Comparison of ENCODE assay signal across 8 cellular contexts in the genomic region with DNA sequence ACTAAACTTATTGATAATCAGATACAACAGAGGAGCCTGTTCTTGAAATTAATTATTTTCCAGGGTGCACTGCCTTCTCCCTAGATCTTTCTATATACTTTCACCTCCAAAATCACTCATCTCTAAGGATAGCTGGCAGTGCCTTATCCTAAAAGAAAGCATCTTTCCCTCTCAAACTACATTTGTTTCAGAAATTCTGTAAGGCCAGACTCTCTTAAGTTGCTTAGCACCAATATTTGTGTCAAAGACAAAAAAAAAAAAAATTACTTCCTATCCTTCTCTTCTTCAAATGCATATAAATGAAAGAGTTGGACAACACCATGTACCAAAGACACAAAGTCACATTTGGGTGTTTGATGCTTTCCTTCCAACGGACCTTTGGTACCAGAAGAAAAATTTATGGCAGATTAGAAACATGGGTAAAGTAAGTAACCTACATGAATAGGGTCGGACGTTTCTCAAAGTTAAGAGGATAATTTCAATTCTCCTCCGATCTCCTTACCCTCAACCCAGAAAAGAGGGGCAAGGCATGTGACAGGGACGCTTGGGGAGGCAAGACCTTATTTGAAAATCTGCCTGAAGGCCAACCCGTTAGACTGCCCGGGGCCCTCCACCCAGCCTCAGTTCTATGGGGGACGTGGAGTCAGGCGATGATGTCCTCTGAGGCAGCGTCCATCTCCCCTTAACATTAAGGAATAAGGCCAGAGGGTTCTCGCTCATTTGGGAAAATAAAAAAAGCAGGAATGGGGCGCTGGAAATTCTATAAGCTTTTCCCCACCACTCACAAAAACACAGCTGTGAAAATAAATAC.
A peak's percentile ranks its signal among the peaks of the same experiment; 100 is the strongest.
DNase-seq lines count a peak whose midpoint lies in the region; ATAC-seq and TF ChIP-seq lines count a peak whose summit lies in the region.

No MANE protein-coding gene starts in this region.

- peak overlapping the region; percentile 95 to 100 (median 98) for H3K4me3 Mint-ChIP-seq in CD8-positive, alpha-beta memory T cell
- H3K4me3 Mint-ChIP-seq in nephron = peak overlapping the region; percentile 88 to 91 (median 90)

- no peaks in the 10 kb centered on the region for H3K9me3 ChIP-seq in CD8-positive, alpha-beta memory T cell (ENCODE audit: low read length)

- H3K9me3 Mint-ChIP-seq in CD8-positive, alpha-beta memory T cell = no peaks in the 10 kb centered on the region
- no peaks in the 10 kb centered on the region for H3K9me3 Mint-ChIP-seq in nephron

- peaks cover 34% of the 10 kb centered on the region for H3K36me3 ChIP-seq in CD8-positive, alpha-beta memory T cell (ENCODE audit: insufficient read depth, low read length)

- no peaks in the 10 kb centered on the region for H3K27me3 ChIP-seq in CD8-positive, alpha-beta memory T cell (ENCODE audit: insufficient read depth, low read length, poor library complexity, severe bottlenecking)

- peaks cover 28% of the 10 kb centered on the region for H3K4me1 ChIP-seq in CD8-positive, alpha-beta memory T cell (ENCODE audit: insufficient read depth, low read length)

- peaks cover 44 to 65% (median 50%) of the 10 kb centered on the region in 3 donors for H3K36me3 Mint-ChIP-seq in CD8-positive, alpha-beta memory T cell
- no peaks in the 10 kb centered on the region for H3K36me3 Mint-ChIP-seq in nephron (ENCODE audit: low read depth)

- CTCF ChIA-PET in CD8-positive, alpha-beta memory T cell (lab: Charles Lee) = interaction anchor here (0.7 to 6.2 kb wide), 14 partner anchors 8 to 338 kb away, joined by 3 to 82 read pairs (median 4); no protein-coding TSS in a partner anchor

- TF ChIP-seq CTCF in nephron (IDR thresholded peaks at IDR 0.05; ENCODE audit: unreplicated experiment in 3 of 3) = no peak

- DNase-seq in CD8-positive, alpha-beta memory T cell = peak in 1 of 5 donors; percentile 61
- DNase-seq in NAMALWA (ENCODE audit: low spot score) = peak; percentile 38
- DNase-seq in dermis blood vessel endothelial cell = peak; percentile 41
- no peak for DNase-seq in left lobe of liver (ENCODE audit: low spot score)
- no peak for DNase-seq in activated CD4-positive, alpha-beta T cell treated with anti-CD3 and anti-CD28 coated beads, Interleukin-2, amount 50 U/mL, for 4 hours

- ATAC-seq in HG02981 (IDR thresholded peaks at IDR 0.05; ENCODE audit: unreplicated experiment) (no peak), left lobe of liver (no peak), GM18870 (IDR thresholded peaks at IDR 0.05; ENCODE audit: unreplicated experiment) (no peak)

- peak overlapping the region; percentile 97 for H3K4me3 ChIP-seq in CD8-positive, alpha-beta memory T cell (ENCODE audit: low read length)

- peaks cover 44 to 48% (median 46%) of the 10 kb centered on the region in 3 donors for H3K4me1 Mint-ChIP-seq in CD8-positive, alpha-beta memory T cell
- H3K4me1 Mint-ChIP-seq in nephron = peaks cover 65% of the 10 kb centered on the region

- POLR2A ChIA-PET in CD8-positive, alpha-beta memory T cell (lab: Charles Lee) = interaction anchor here (0.5 to 5.9 kb wide), 16 partner anchors 11 to 310 kb away, joined by 3 to 69 read pairs (median 4); no protein-coding TSS in a partner anchor

- H3K27me3 Mint-ChIP-seq in CD8-positive, alpha-beta memory T cell = peaks cover 0 to 2% of the 10 kb centered on the region in 2 donors
- H3K27me3 Mint-ChIP-seq in nephron (ENCODE audit: low read depth) = peaks cover 35% of the 10 kb centered on the region

- H3K27ac Mint-ChIP-seq in CD8-positive, alpha-beta memory T cell = peak overlapping the region; percentile 91 to 99 (median 98)
- peak overlapping the region; percentile 67 to 92 (median 78) for H3K27ac Mint-ChIP-seq in nephron

- peak overlapping the region; percentile 92 for H3K27ac ChIP-seq in CD8-positive, alpha-beta memory T cell (ENCODE audit: low read depth, low read length)

Comparison
In these comparisons a context has a peak if more than half of its experiments do, and no peak if none do; other contexts are left out.
1. DNase-seq: peak in NAMALWA (single experiment) and dermis blood vessel endothelial cell (single experiment); none in left lobe of liver (single experiment) and activated CD4-positive, alpha-beta T cell treated with anti-CD3 and anti-CD28 coated beads, Interleukin-2, amount 50 U/mL, for 4 hours (0 of 2).